Comparison of ENCODE assay signal across 11 cellular contexts in genomic region chr1:14913475-14914155, GRCh38.
DNase-seq lines count a peak whose midpoint lies in the region; ATAC-seq and TF ChIP-seq lines count a peak whose summit lies in the region.
"Had no signal": no experiment of that assay in that cellular context is flagged by ENCODE, and none has a peak within 500 bp of the region (broad histone marks: within the 10 kb centered on the region; RNA-seq: fewer than 3 reads in every experiment).

No MANE protein-coding gene starts in this region.

- DNase-seq in GM10248 (ENCODE audit: extremely low spot score) (peak; percentile 34), NCI-H146 treated with DMSO at 0.1 percent for 48 hours (lab: John Stamatoyannopoulos, UW; ENCODE audit: unreplicated experiment) (peak; percentile 57), SKM-1 (lab: John Stamatoyannopoulos, UW; ENCODE audit: unreplicated experiment) (peak; percentile 48), sciatic nerve (ENCODE audit: low spot score) (no peak), RKO (ENCODE audit: low spot score) (no peak), DMS53 (lab: John Stamatoyannopoulos, UW) (no peak)
- DNase-seq: CD4-positive, CD25-positive, alpha-beta regulatory T cell; sigmoid colon had no signal

- ATAC-seq in sciatic nerve: peak; percentile 31
- ATAC-seq in HG03135 (IDR thresholded peaks at IDR 0.05; ENCODE audit: unreplicated experiment): no peak
- no peak for ATAC-seq in HG03378 (IDR thresholded peaks at IDR 0.05; ENCODE audit: unreplicated experiment)
- ATAC-seq: Panc1 had no signal

- intact Hi-C loops in sciatic nerve (cut with DNase I): no loop called here

- CTCF ChIA-PET in GM10248 (lab: Yijun Ruan, JAX): no interaction called here

- POLR2A ChIA-PET in GM10248 (lab: Yijun Ruan, JAX): no interaction called here

- TF ChIP-seq CTCF in GM10248 (IDR thresholded peaks at IDR 0.05; ENCODE audit: control extremely low read depth, extremely low read depth, low read depth, missing control alignments): no peak

Comparison
In these comparisons a context has a peak if more than half of its experiments do, and no peak if none do; other contexts are left out.
1. DNase-seq: peak in GM10248 (single experiment), NCI-H146 treated with DMSO at 0.1 percent for 48 hours (single experiment) and SKM-1 (single experiment); none in sciatic nerve (single experiment), RKO (single experiment) and DMS53 (single experiment).